12 cellular contexts compared by ENCODE assay signal in genomic region chr3:141959921-141960554, GRCh38.
DNase-seq lines count a peak whose midpoint lies in the region; ATAC-seq and TF ChIP-seq lines count a peak whose summit lies in the region.
"Had no signal": no experiment of that assay in that cellular context is flagged by ENCODE, and none has a peak within 500 bp of the region (broad histone marks: within the 10 kb centered on the region; RNA-seq: fewer than 3 reads in every experiment).

No MANE protein-coding gene starts in this region.

- TF ChIP-seq CTCF in HEK293 (tag by site-specific recombination; IDR thresholded peaks at IDR 0.05) (no peak), brain microvascular endothelial cell (IDR thresholded peaks at IDR 0.05; ENCODE audit: low read depth, low read length, missing control alignments) (no peak)

- H3K27ac Mint-ChIP-seq in activated naive CD8-positive, alpha-beta T cell treated with anti-CD3 and anti-CD28 coated beads, Interleukin-2, amount 50 U/mL, for 24 hours: no peak overlapping the region

- H3K4me1 Mint-ChIP-seq in activated naive CD8-positive, alpha-beta T cell treated with anti-CD3 and anti-CD28 coated beads, Interleukin-2, amount 50 U/mL, for 24 hours: peaks cover 3% of the 10 kb centered on the region

- H3K9me3 Mint-ChIP-seq in activated naive CD8-positive, alpha-beta T cell treated with anti-CD3 and anti-CD28 coated beads, Interleukin-2, amount 50 U/mL, for 24 hours: no peaks in the 10 kb centered on the region

- H3K27me3 Mint-ChIP-seq in activated naive CD8-positive, alpha-beta T cell treated with anti-CD3 and anti-CD28 coated beads, Interleukin-2, amount 50 U/mL, for 24 hours: no peaks in the 10 kb centered on the region

- in situ Hi-C loops in brain microvascular endothelial cell (cut with HindIII; ENCODE audit: low pct_ligation_motif_present, low sequenced_read_pairs): no loop called here
- in situ Hi-C loops in HAP-1 (cut with MboI; ENCODE audit: low sequenced_read_pairs): loop anchor here (5.0 kb wide), 1 partner anchor 322 kb away; no protein-coding TSS in a partner anchor

- CTCF ChIA-PET in HEK293 (lab: Yijun Ruan, JAX): interaction anchor here (0.6 to 1.6 kb wide), 2 partner anchors 166 to 167 kb away, joined by 3 read pairs; no protein-coding TSS in a partner anchor

- 46% methylated on average over 5 of the region's 5 CpGs for WGBS in right cardiac atrium

- no peak overlapping the region for H3K27ac ChIP-seq in HEK293 (ENCODE audit: extremely low read depth, low read depth, low read length)
- H3K27ac ChIP-seq in brain microvascular endothelial cell: peak overlapping the region; percentile 60
- H3K27ac ChIP-seq in right cardiac atrium (ENCODE audit: low read length): peak overlapping the region; percentile 72

- intact Hi-C loops in right cardiac atrium (cut with DNase I): no loop called here

- peak; percentile 68 to 71 for ATAC-seq in right cardiac atrium
- no peak for ATAC-seq in activated naive CD8-positive, alpha-beta T cell treated with anti-CD3 and anti-CD28 coated beads, Interleukin-2, amount 50 U/mL, for 24 hours

- H3K4me3 Mint-ChIP-seq in activated naive CD8-positive, alpha-beta T cell treated with anti-CD3 and anti-CD28 coated beads, Interleukin-2, amount 50 U/mL, for 24 hours: no peak overlapping the region

- no peaks in the 10 kb centered on the region for H3K9me3 ChIP-seq in HEK293 (ENCODE audit: control insufficient read depth, insufficient read depth, low read depth, low read length)
- no peaks in the 10 kb centered on the region for H3K9me3 ChIP-seq in right cardiac atrium (ENCODE audit: control insufficient read depth, low read length)
- no peaks in the 10 kb centered on the region for H3K9me3 ChIP-seq in HAP-1

- peaks cover 0 to 34% of the 10 kb centered on the region in 2 experiments; a peak in 2 of 3 replicates for H3K36me3 ChIP-seq in HEK293 (ENCODE audit: control insufficient read depth in 2 of 2, insufficient read depth in 1 of 2, low read length in 2 of 2)
- H3K36me3 ChIP-seq in brain microvascular endothelial cell (replicated peaks): no peaks in the 10 kb centered on the region
- no peaks in the 10 kb centered on the region for H3K36me3 ChIP-seq in HAP-1 (replicated peaks)

- H3K36me3 Mint-ChIP-seq in activated naive CD8-positive, alpha-beta T cell treated with anti-CD3 and anti-CD28 coated beads, Interleukin-2, amount 50 U/mL, for 24 hours (ENCODE audit: low read depth): peaks cover 2% of the 10 kb centered on the region

- H3K27me3 ChIP-seq in brain microvascular endothelial cell (replicated peaks): no peaks in the 10 kb centered on the region
- H3K27me3 ChIP-seq in right cardiac atrium (ENCODE audit: control insufficient read depth, insufficient read depth): no peaks in the 10 kb centered on the region
- no peaks in the 10 kb centered on the region for H3K27me3 ChIP-seq in HAP-1 (ENCODE audit: low read depth)

- peak; percentile 59 for DNase-seq in brain microvascular endothelial cell
- DNase-seq in right cardiac atrium: no peak
- DNase-seq in stromal cell of bone marrow (ENCODE audit: low read depth): peak; percentile 54
- no peak for DNase-seq in cortex of kidney (lab: John Stamatoyannopoulos, UW)
- no peak for DNase-seq in HAP-1 (ENCODE audit: low spot score in 2 of 2)
- no peak for DNase-seq in HuH-7 (ENCODE audit: low spot score)
- no peak for DNase-seq in activated naive CD8-positive, alpha-beta T cell treated with anti-CD3 and anti-CD28 coated beads, Interleukin-2, amount 50 U/mL, for 24 hours
- DNase-seq: activated gamma-delta T cell treated with Interleukin-2 at 50 U/mL for 16 hours; erythroblast; NCI-H524 treated with DMSO at 0.1 percent for 48 hours; stimulated activated CD4-positive, alpha-beta T cell treated with anti-CD3 and anti-CD28 coated beads, Interleukin-4, amount 100 ng/mL, for 24 hours had no signal

- no peak overlapping the region for H3K4me3 ChIP-seq in HEK293 (ENCODE audit: low read depth, low read length)
- H3K4me3 ChIP-seq in brain microvascular endothelial cell (ENCODE audit: low read depth, low read length): no peak overlapping the region
- H3K4me3 ChIP-seq in right cardiac atrium (ENCODE audit: low read length): no peak overlapping the region
- no peak overlapping the region for H3K4me3 ChIP-seq in HAP-1

- POLR2A ChIA-PET in HEK293 (lab: Yijun Ruan, JAX): interaction anchor here (1.1 kb wide), 1 partner anchor 9 kb away, joined by 3 read pairs; no protein-coding TSS in a partner anchor

- H3K4me1 ChIP-seq in HEK293 (ENCODE audit: control insufficient read depth, insufficient read depth, low read length): peaks cover 2% of the 10 kb centered on the region; the same call in 1 of the 2 replicates
- no peaks in the 10 kb centered on the region for H3K4me1 ChIP-seq in right cardiac atrium (ENCODE audit: control insufficient read depth, insufficient read depth, low read length)
- peaks cover 7% of the 10 kb centered on the region for H3K4me1 ChIP-seq in HAP-1

TF ChIP-seq in HEK293, 187 proteins besides CTCF, POLR2A, EP300 and RAD21:
- no peak for TF ChIP-seq ZNF473 (tag by site-specific recombination; IDR thresholded peaks at IDR 0.05)
- peak; percentile 35; the same call in 1 of the 2 replicates for TF ChIP-seq SCRT2 (tag by site-specific recombination; IDR thresholded peaks at IDR 0.05)
- no peak for TF ChIP-seq ZNF585B (tag by site-specific recombination; IDR thresholded peaks at IDR 0.05)
- 0 out of 2 replicates have a peak, but pooled peaks have one; percentile 13 for TF ChIP-seq ZNF629 (tag by site-specific recombination; IDR thresholded peaks at IDR 0.05)

Comparison
In these comparisons a context has a peak if more than half of its experiments do, and no peak if none do; other contexts are left out.
1. DNase-seq: peak in brain microvascular endothelial cell (single experiment) and stromal cell of bone marrow (single experiment); none in right cardiac atrium (0 of 3), cortex of kidney (single experiment), HAP-1 (0 of 2), HuH-7 (single experiment) and activated naive CD8-positive, alpha-beta T cell treated with anti-CD3 and anti-CD28 coated beads, Interleukin-2, amount 50 U/mL, for 24 hours (single experiment).